ENCODE assay signal across 1 cellular context in genomic region chr7:128860158-128861073, GRCh38.
TF ChIP-seq lines count a peak whose summit lies in the region.

No MANE protein-coding gene starts in this region.

TF ChIP-seq in HCT116, 20 proteins besides CTCF, POLR2A, EP300 and RAD21 (continued from another document):
- TF ChIP-seq MAX (IDR thresholded peaks at IDR 0.05) (no peak), CEBPB (IDR thresholded peaks at IDR 0.05; ENCODE audit: low read depth) (no peak)
